In the genomic region with DNA sequence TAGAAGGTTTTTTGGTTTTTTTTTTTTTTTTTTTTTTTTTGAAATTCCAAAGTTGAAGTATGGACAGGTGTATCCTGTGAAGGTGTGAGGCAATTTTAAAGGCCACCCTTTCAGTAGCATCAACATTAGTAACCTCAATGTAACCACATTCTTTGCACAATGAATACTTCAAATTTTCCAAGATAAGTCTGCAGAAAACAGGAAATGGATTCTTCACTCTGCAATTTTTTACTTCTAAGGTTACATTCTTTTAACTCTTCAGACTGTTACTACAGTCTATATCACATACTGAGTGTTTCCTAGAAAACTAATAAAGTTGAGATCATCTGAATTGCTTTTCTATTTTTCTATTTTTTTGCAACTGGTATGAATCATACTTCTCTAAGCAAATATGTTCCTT, we compare ENCODE assay signal across 22 cellular contexts.
DNase-seq lines count a peak whose midpoint lies in the region; ATAC-seq, FAIRE-seq and TF ChIP-seq lines count a peak whose summit lies in the region.
"Had no signal": no experiment of that assay in that cellular context is flagged by ENCODE, and none has a peak within 500 bp of the region (broad histone marks: within the 10 kb centered on the region; RNA-seq: fewer than 3 reads in every experiment).

No MANE protein-coding gene starts in this region.

- dilution Hi-C loops in mammary epithelial cell (cut with HindIII; ENCODE audit: low sequenced_read_pairs) = no loop called here

- peak; percentile 62 for ATAC-seq in SK-N-SH treated with all-trans-retinoic acid at 6 μM for 48 hours
- ATAC-seq: A549, GM12878, HCT116 had no signal

- no peaks in the 10 kb centered on the region for H3K36me3 ChIP-seq in SK-N-SH (replicated peaks in 1 of 2; ENCODE audit: control insufficient read depth in 1 of 2, insufficient read depth in 2 of 2, low read length in 1 of 2)
- H3K36me3 ChIP-seq in astrocyte (ENCODE audit: insufficient read depth, low read length) = no peaks in the 10 kb centered on the region
- H3K36me3 ChIP-seq in mammary epithelial cell (ENCODE audit: insufficient read depth, low read length) = no peaks in the 10 kb centered on the region
- H3K36me3 ChIP-seq in tibial artery = no peaks in the 10 kb centered on the region
- H3K36me3 ChIP-seq: MG63 had no signal

- POLR2A ChIA-PET in SK-N-SH (lab: Yijun Ruan, JAX) = no interaction called here

- H3K27ac ChIP-seq in SK-N-SH (ENCODE audit: low read depth in 2 of 2, low read length in 1 of 2) (no peak overlapping the region), astrocyte (ENCODE audit: low read depth, low read length) (no peak overlapping the region), mammary epithelial cell (ENCODE audit: insufficient read depth, low read depth, low read length) (no peak overlapping the region), tibial artery (no peak overlapping the region)
- H3K27ac ChIP-seq: A549, KMS-11 had no signal

- DNase-seq in SK-N-SH (no peak), astrocyte (ENCODE audit: low read depth) (peak; percentile 76), glomerular visceral epithelial cell (ENCODE audit: extremely low spot score) (peak; percentile 11), urothelium cell line (ENCODE audit: low spot score) (peak; percentile 11), HTR-8/SVneo (ENCODE audit: insufficient read length, low spot score) (no peak), mammary epithelial cell (no peak), tibial artery (no peak)
- DNase-seq: DMS79; MG63; NCI-H1694; NCI-H69; NK-92 treated with Interleukin-12 subunit alpha and Interleukin-12 subunit beta, amount 100 ng/mL, for 24 hours; OCI-M1; RPMI8226 had no signal

- TF ChIP-seq EP300 in SK-N-SH (IDR thresholded peaks at IDR 0.05; ENCODE audit: borderline replicate concordance in 1 of 2, low read depth in 1 of 2, low read length in 1 of 2) = no peak

- no peak overlapping the region for H3K27ac Mint-ChIP-seq in astrocyte (ENCODE audit: unreplicated experiment)
- H3K27ac Mint-ChIP-seq: CD14-positive monocyte had no signal

- no peak overlapping the region for H3K4me3 Mint-ChIP-seq in astrocyte (ENCODE audit: unreplicated experiment)
- H3K4me3 Mint-ChIP-seq: CD14-positive monocyte had no signal

- no TSS peak for BruUV-seq in mammary epithelial cell (replicated peaks; lab: Mats Ljungman, UMichigan)

- no peaks in the 10 kb centered on the region for H3K27me3 Mint-ChIP-seq in astrocyte (ENCODE audit: low read depth, unreplicated experiment)

- H3K27me3 ChIP-seq in SK-N-SH (ENCODE audit: insufficient read depth) (no peaks in the 10 kb centered on the region), astrocyte (ENCODE audit: insufficient read depth, low read length) (no peaks in the 10 kb centered on the region), mammary epithelial cell (ENCODE audit: insufficient read depth, low read length) (no peaks in the 10 kb centered on the region), tibial artery (no peaks in the 10 kb centered on the region)
- H3K27me3 ChIP-seq: MG63 had no signal

- intact Hi-C loops in mammary epithelial cell (cut with micrococcal nuclease) = no loop called here
- intact Hi-C loops in tibial artery (cut with DNase I; ENCODE audit: low total_unique reads) = no loop called here

- H3K4me1 ChIP-seq in SK-N-SH (ENCODE audit: control insufficient read depth in 1 of 2, insufficient read depth in 2 of 2, low read depth in 1 of 2, low read length in 1 of 2) (no peaks in the 10 kb centered on the region), astrocyte (ENCODE audit: insufficient read depth, low read length) (no peaks in the 10 kb centered on the region), mammary epithelial cell (ENCODE audit: insufficient read depth, low read length) (no peaks in the 10 kb centered on the region), tibial artery (no peaks in the 10 kb centered on the region)
- H3K4me1 ChIP-seq: A549, Caco-2 had no signal

- no peak for TF ChIP-seq RAD21 in SK-N-SH (IDR thresholded peaks at IDR 0.05; ENCODE audit: low read length)

- no peaks in the 10 kb centered on the region for H3K9me3 Mint-ChIP-seq in astrocyte (ENCODE audit: unreplicated experiment)

- FAIRE-seq in astrocyte (lab: Jason Lieb, UNC) (no peak), urothelium cell line (lab: Jason Lieb, UNC) (no peak), HTR-8/SVneo (lab: Jason Lieb, UNC) (no peak)
- FAIRE-seq: A549, GM12878, GM18507 had no signal

- H3K79me2 ChIP-seq in SK-N-SH (ENCODE audit: insufficient read depth) (no peaks in the 10 kb centered on the region), astrocyte (ENCODE audit: insufficient read depth, low read length) (no peaks in the 10 kb centered on the region), mammary epithelial cell (ENCODE audit: insufficient read depth, low read length) (no peaks in the 10 kb centered on the region)

- CTCF ChIA-PET in SK-N-SH (lab: Yijun Ruan, JAX) = no interaction called here
- CTCF ChIA-PET in mammary epithelial cell (lab: Charles Lee; ENCODE audit: low non-redundant PET) = no interaction called here

- H3K4me1 Mint-ChIP-seq in astrocyte (ENCODE audit: low read depth, unreplicated experiment) = peaks cover 6% of the 10 kb centered on the region
- H3K4me1 Mint-ChIP-seq: CD14-positive monocyte had no signal

- no peak overlapping the region for H2AFZ ChIP-seq in SK-N-SH (ENCODE audit: low read depth)
- H2AFZ ChIP-seq in astrocyte (ENCODE audit: low read depth, low read length) = no peak overlapping the region
- no peak overlapping the region for H2AFZ ChIP-seq in mammary epithelial cell (ENCODE audit: low read depth, low read length)

- H3K36me3 Mint-ChIP-seq in astrocyte (ENCODE audit: low read depth, unreplicated experiment) = no peaks in the 10 kb centered on the region
- H3K36me3 Mint-ChIP-seq: CD14-positive monocyte had no signal

- H3K4me2 ChIP-seq in SK-N-SH = no peak overlapping the region
- H3K4me2 ChIP-seq in astrocyte (ENCODE audit: low read length) = no peak overlapping the region
- no peak overlapping the region for H3K4me2 ChIP-seq in mammary epithelial cell (ENCODE audit: insufficient read depth, low read depth, low read length)
- H3K4me2 ChIP-seq: A549, KMS-11 had no signal

- no peaks in the 10 kb centered on the region for H3K9me3 ChIP-seq in SK-N-SH
- H3K9me3 ChIP-seq in astrocyte (ENCODE audit: insufficient read depth, low read depth, low read length) = no peaks in the 10 kb centered on the region
- H3K9me3 ChIP-seq in mammary epithelial cell (replicated peaks; ENCODE audit: insufficient read depth, low read length) = no peaks in the 10 kb centered on the region
- no peaks in the 10 kb centered on the region for H3K9me3 ChIP-seq in tibial artery
- H3K9me3 ChIP-seq: A549, Caco-2, MG63 had no signal

- H3K9me2 ChIP-seq in SK-N-SH = no peaks in the 10 kb centered on the region

- TF ChIP-seq CTCF in SK-N-SH (IDR thresholded peaks at IDR 0.05) = no peak
- TF ChIP-seq CTCF in astrocyte (IDR thresholded peaks at IDR 0.05; ENCODE audit: insufficient read depth, low read depth, low read length) = no peak
- TF ChIP-seq CTCF in mammary epithelial cell (conservative IDR thresholded peaks at IDR 0.05 in 1 of 2, IDR thresholded peaks at IDR 0.05 in 1 of 2; ENCODE audit: extremely low read depth in 1 of 2, insufficient read depth in 1 of 2, low read depth in 1 of 2, low read length in 2 of 2) = no peak
- no peak for TF ChIP-seq CTCF in tibial artery (IDR thresholded peaks at IDR 0.05)

- no peaks in the 10 kb centered on the region for H3F3A ChIP-seq in SK-N-SH (replicated peaks; ENCODE audit: insufficient read depth)

- no peak overlapping the region for H3K9ac ChIP-seq in SK-N-SH
- no peak overlapping the region for H3K9ac ChIP-seq in astrocyte (ENCODE audit: low read length)
- no peak overlapping the region for H3K9ac ChIP-seq in mammary epithelial cell (ENCODE audit: insufficient read depth, low read length)
- H3K9ac ChIP-seq: KMS-11 had no signal

- H3K4me3 ChIP-seq in SK-N-SH (ENCODE audit: low read depth in 2 of 2, low read length in 1 of 2) = no peak overlapping the region
- no peak overlapping the region for H3K4me3 ChIP-seq in astrocyte (ENCODE audit: insufficient read depth, low read depth, low read length)
- no peak overlapping the region for H3K4me3 ChIP-seq in mammary epithelial cell (replicated peaks in 1 of 3; ENCODE audit: insufficient read depth in 1 of 3, low read depth in 2 of 3, low read length in 3 of 3)
- no peak overlapping the region for H3K4me3 ChIP-seq in tibial artery
- H3K4me3 ChIP-seq: A549, GM12878, MG63 had no signal

- H4K20me1 ChIP-seq in SK-N-SH (ENCODE audit: insufficient read depth) (no peaks in the 10 kb centered on the region), astrocyte (ENCODE audit: insufficient read depth, low read length) (no peaks in the 10 kb centered on the region), mammary epithelial cell (ENCODE audit: insufficient read depth, low read length) (no peaks in the 10 kb centered on the region)

- in situ Hi-C loops in mammary epithelial cell (cut with MboI; ENCODE audit: low sequenced_read_pairs in 2 of 2) = no loop called here

TF ChIP-seq in SK-N-SH treated with all-trans-retinoic acid at 6 μM for 48 hours, 23 proteins besides CTCF, POLR2A, EP300 and RAD21 (continues in another document):
- TF ChIP-seq POU6F1 (CRISPR knock-in tag; IDR thresholded peaks at IDR 0.05; ENCODE audit: borderline replicate concordance, low read depth) = no peak

TF ChIP-seq in SK-N-SH, 30 proteins besides CTCF, POLR2A, EP300 and RAD21 (continues in another document):
- TF ChIP-seq JUND (IDR thresholded peaks at IDR 0.05) = no peak
- no peak for TF ChIP-seq SIN3A (IDR thresholded peaks at IDR 0.05; ENCODE audit: borderline replicate concordance, low read depth, low read length)
- no peak for TF ChIP-seq NRF1 (IDR thresholded peaks at IDR 0.05; ENCODE audit: low read depth, low read length)
- no peak for TF ChIP-seq NFIC (IDR thresholded peaks at IDR 0.05; ENCODE audit: borderline replicate concordance)
- TF ChIP-seq FOSL2 (IDR thresholded peaks at IDR 0.05; ENCODE audit: borderline replicate concordance, low read depth) = no peak
- TF ChIP-seq ELF1 (IDR thresholded peaks at IDR 0.05) = no peak
- TF ChIP-seq RFX5 (IDR thresholded peaks at IDR 0.05; ENCODE audit: low read length) = no peak
- TF ChIP-seq, protein P1, sequence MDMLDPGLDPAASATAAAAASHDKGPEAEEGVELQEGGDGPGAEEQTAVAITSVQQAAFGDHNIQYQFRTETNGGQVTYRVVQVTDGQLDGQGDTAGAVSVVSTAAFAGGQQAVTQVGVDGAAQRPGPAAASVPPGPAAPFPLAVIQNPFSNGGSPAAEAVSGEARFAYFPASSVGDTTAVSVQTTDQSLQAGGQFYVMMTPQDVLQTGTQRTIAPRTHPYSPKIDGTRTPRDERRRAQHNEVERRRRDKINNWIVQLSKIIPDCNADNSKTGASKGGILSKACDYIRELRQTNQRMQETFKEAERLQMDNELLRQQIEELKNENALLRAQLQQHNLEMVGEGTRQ (IDR thresholded peaks at IDR 0.05; ENCODE audit: borderline replicate concordance, low read depth, low read length) = no peak

Comparison
In these comparisons a context has a peak if more than half of its experiments do, and no peak if none do; other contexts are left out.
1. DNase-seq: peak in astrocyte (single experiment), glomerular visceral epithelial cell (single experiment) and urothelium cell line (single experiment); none in SK-N-SH (single experiment), HTR-8/SVneo (single experiment), mammary epithelial cell (single experiment) and tibial artery (0 of 2).